Comparison of ENCODE assay signal across 8 cellular contexts in genomic region chr16:85309656-85310587, GRCh38.
A peak's percentile ranks its signal among the peaks of the same experiment; 100 is the strongest.
DNase-seq lines count a peak whose midpoint lies in the region; ATAC-seq and TF ChIP-seq lines count a peak whose summit lies in the region.

No MANE protein-coding gene starts in this region.

- H3K4me3 Mint-ChIP-seq in CD8-positive, alpha-beta memory T cell = peak overlapping the region in 1 of 7 donors; percentile 19

- H2BK120ac ChIP-seq in mesendoderm (ENCODE audit: low read depth, low read length) = no peak overlapping the region

- WGBS in mesendoderm (ENCODE audit: extremely low coverage, insufficient coverage, low lambda C conversion rate) = no CpG with 5 or more reads among the region's 37 CpGs

- no peaks in the 10 kb centered on the region for H3K9me3 ChIP-seq in CD8-positive, alpha-beta memory T cell (ENCODE audit: low read length)

- ATAC-seq in activated naive CD4-positive, alpha-beta T cell treated with anti-CD3 and anti-CD28 coated beads, Interleukin-2, amount 50 U/mL, for 72 hours = peak; percentile 1 to 10
- ATAC-seq in GM21367 (IDR thresholded peaks at IDR 0.05; ENCODE audit: unreplicated experiment) (no peak), HG02840 (IDR thresholded peaks at IDR 0.05; ENCODE audit: low FRiP score, unreplicated experiment) (no peak)

- no peaks in the 10 kb centered on the region for H3K27me3 ChIP-seq in CD8-positive, alpha-beta memory T cell (ENCODE audit: insufficient read depth, low read length, poor library complexity, severe bottlenecking)
- H3K27me3 ChIP-seq in mesendoderm (ENCODE audit: insufficient read depth, low read length, poor library complexity) = no peaks in the 10 kb centered on the region

- peak overlapping the region; percentile 33 for H3K4me2 ChIP-seq in mesendoderm (ENCODE audit: low read length)

- peaks cover 8 to 31% of the 10 kb centered on the region in 2 donors for H3K27me3 Mint-ChIP-seq in CD8-positive, alpha-beta memory T cell

- H3K27ac Mint-ChIP-seq in CD8-positive, alpha-beta memory T cell = no peak overlapping the region
- peak overlapping the region in 1 of 2 donors; percentile 71 for H3K27ac Mint-ChIP-seq in activated naive CD4-positive, alpha-beta T cell treated with anti-CD3 and anti-CD28 coated beads, Interleukin-2, amount 50 U/mL, for 72 hours

- no peak overlapping the region for H4K5ac ChIP-seq in mesendoderm (ENCODE audit: low read length)

- H3K56ac ChIP-seq in mesendoderm (ENCODE audit: low read length) = peak overlapping the region; percentile 80

- peaks cover 2% of the 10 kb centered on the region for H3K79me2 ChIP-seq in mesendoderm (ENCODE audit: control insufficient read depth, insufficient read depth, low read length)

- peak overlapping the region; percentile 49 for H3K4me3 ChIP-seq in CD8-positive, alpha-beta memory T cell (ENCODE audit: low read length)
- H3K4me3 ChIP-seq in mesendoderm (ENCODE audit: low read length) = no peak overlapping the region

- POLR2A ChIA-PET in CD8-positive, alpha-beta memory T cell (lab: Charles Lee) = no interaction called here
- POLR2A ChIA-PET in GM10248 (lab: Yijun Ruan, JAX) = no interaction called here

- no peak overlapping the region for H2BK5ac ChIP-seq in mesendoderm (ENCODE audit: low read length)

- H3K4me1 Mint-ChIP-seq in CD8-positive, alpha-beta memory T cell = peaks cover 14 to 30% (median 22%) of the 10 kb centered on the region in 3 donors

- no peak for DNase-seq in CD8-positive, alpha-beta memory T cell
- DNase-seq in NAMALWA (ENCODE audit: low spot score) (peak; percentile 92), mesendoderm (peak; percentile 62), GM10248 (ENCODE audit: extremely low spot score) (no peak)
- no peak for DNase-seq in activated naive CD4-positive, alpha-beta T cell treated with anti-CD3 and anti-CD28 coated beads, Interleukin-2, amount 50 U/mL, for 72 hours (ENCODE audit: low spot score in 2 of 2)
- DNase-seq in stimulated activated CD4-positive, alpha-beta T cell treated with anti-CD3 and anti-CD28 coated beads, Interleukin-2, amount 100 ng/mL, for 48 hours = no peak

- no peaks in the 10 kb centered on the region for H3K36me3 ChIP-seq in CD8-positive, alpha-beta memory T cell (ENCODE audit: insufficient read depth, low read length)
- H3K36me3 ChIP-seq in mesendoderm (ENCODE audit: control insufficient read depth, insufficient read depth, low read length) = no peaks in the 10 kb centered on the region

- peak overlapping the region; percentile 51 for H3K18ac ChIP-seq in mesendoderm (ENCODE audit: low read length)

- peaks cover 61% of the 10 kb centered on the region for H3K4me1 ChIP-seq in CD8-positive, alpha-beta memory T cell (ENCODE audit: insufficient read depth, low read length)
- peaks cover 11% of the 10 kb centered on the region for H3K4me1 ChIP-seq in mesendoderm (ENCODE audit: control insufficient read depth, low read depth, low read length)

- H4K8ac ChIP-seq in mesendoderm (ENCODE audit: low read depth, low read length) = no peak overlapping the region

- CTCF ChIA-PET in CD8-positive, alpha-beta memory T cell (lab: Charles Lee) = no interaction called here
- CTCF ChIA-PET in GM10248 (lab: Yijun Ruan, JAX) = interaction anchor here (0.8 to 4.1 kb wide), 3 partner anchors 10 to 195 kb away, joined by 3 to 27 read pairs (median 3); no protein-coding TSS in a partner anchor

- peak overlapping the region; percentile 3 for H3K9ac ChIP-seq in mesendoderm (ENCODE audit: low read length)

- no peak overlapping the region for H2BK15ac ChIP-seq in mesendoderm (replicated peaks; ENCODE audit: low read depth)

- TF ChIP-seq CTCF in GM10248 (IDR thresholded peaks at IDR 0.05; ENCODE audit: control extremely low read depth, extremely low read depth, low read depth, missing control alignments) = no peak

- H3K23ac ChIP-seq in mesendoderm (ENCODE audit: low read length) = no peak overlapping the region

- peaks cover 4% of the 10 kb centered on the region for H3K79me1 ChIP-seq in mesendoderm (ENCODE audit: low read length)

- H2AK5ac ChIP-seq in mesendoderm (ENCODE audit: low read length) = no peak overlapping the region

- H3K4ac ChIP-seq in mesendoderm (ENCODE audit: low read depth, low read length) = no peak overlapping the region

- H3K9me3 Mint-ChIP-seq in CD8-positive, alpha-beta memory T cell = no peaks in the 10 kb centered on the region
- H3K9me3 Mint-ChIP-seq in activated naive CD4-positive, alpha-beta T cell treated with anti-CD3 and anti-CD28 coated beads, Interleukin-2, amount 50 U/mL, for 72 hours = no peaks in the 10 kb centered on the region

- no peaks in the 10 kb centered on the region for H3K36me3 Mint-ChIP-seq in CD8-positive, alpha-beta memory T cell
- no peaks in the 10 kb centered on the region for H3K36me3 Mint-ChIP-seq in activated naive CD4-positive, alpha-beta T cell treated with anti-CD3 and anti-CD28 coated beads, Interleukin-2, amount 50 U/mL, for 72 hours

- no peak overlapping the region for H3K27ac ChIP-seq in CD8-positive, alpha-beta memory T cell (ENCODE audit: low read depth, low read length)
- H3K27ac ChIP-seq in mesendoderm (ENCODE audit: low read depth, low read length) = no peak overlapping the region

Comparison
In these comparisons a context has a peak if more than half of its experiments do, and no peak if none do; other contexts are left out.
1. DNase-seq: peak in NAMALWA (single experiment) and mesendoderm (single experiment); none in CD8-positive, alpha-beta memory T cell (0 of 5), activated naive CD4-positive, alpha-beta T cell treated with anti-CD3 and anti-CD28 coated beads, Interleukin-2, amount 50 U/mL, for 72 hours (0 of 2), GM10248 (single experiment) and stimulated activated CD4-positive, alpha-beta T cell treated with anti-CD3 and anti-CD28 coated beads, Interleukin-2, amount 100 ng/mL, for 48 hours (0 of 2).
2. ATAC-seq: peak in activated naive CD4-positive, alpha-beta T cell treated with anti-CD3 and anti-CD28 coated beads, Interleukin-2, amount 50 U/mL, for 72 hours (2 of 2); none in GM21367 (single experiment) and HG02840 (single experiment).